ENCODE assay signal across 10 cellular contexts in the genomic region with DNA sequence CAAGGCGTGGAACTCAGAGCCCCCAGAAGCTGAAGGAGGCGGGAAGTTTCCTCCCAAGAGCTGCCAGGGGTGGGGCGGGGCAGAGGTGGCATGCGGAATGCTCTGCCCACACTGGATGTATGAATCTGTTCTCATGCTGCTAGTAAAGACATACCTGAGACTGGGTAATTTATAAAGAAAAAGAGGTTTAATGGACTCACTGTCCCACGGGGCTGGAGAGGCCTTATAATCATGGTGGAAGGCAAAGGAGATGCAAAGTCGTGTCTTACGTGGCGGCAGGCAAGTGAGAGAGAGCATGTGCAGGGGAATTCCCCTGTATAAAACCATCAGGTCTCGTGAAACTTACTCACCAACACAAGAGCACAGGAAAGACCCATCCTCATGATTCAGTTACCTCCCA.
DNase-seq lines count a peak whose midpoint lies in the region; ATAC-seq lines count a peak whose summit lies in the region.
"Had no signal": no experiment of that assay in that cellular context is flagged by ENCODE, and none has a peak within 500 bp of the region (broad histone marks: within the 10 kb centered on the region; RNA-seq: fewer than 3 reads in every experiment).

No MANE protein-coding gene starts in this region.

- ATAC-seq in memory B cell (ENCODE audit: low read depth) = peak; percentile 82
- ATAC-seq in stimulated activated memory B cell treated with anti-CD40 and anti-IgM and Interleukin-4, amounts not matched to agents 10 μg/mL and 1 μg/mL and 100 μg/mL, for 72 hours = peak; percentile 35
- ATAC-seq: upper lobe of right lung had no signal

- peak; percentile 18 for DNase-seq in activated T-cell treated with anti-CD3 and anti-CD28 coated beads for 48 hours (ENCODE audit: low read depth)
- no peak for DNase-seq in activated T-cell treated with anti-CD3 and anti-CD28 coated beads for 4 hours
- DNase-seq in activated CD4-positive, alpha-beta T cell treated with anti-CD3 and anti-CD28 coated beads, Interleukin-2, amount 50 U/mL, for 48 hours = peak; percentile 15 to 47
- DNase-seq in memory B cell (ENCODE audit: low spot score in 2 of 2) = no peak
- DNase-seq in NCI-H526 treated with DMSO at 0.1 percent for 48 hours (lab: John Stamatoyannopoulos, UW) = no peak
- no peak for DNase-seq in effector CD4-positive, alpha-beta T cell
- DNase-seq in germinal center (ENCODE audit: low spot score) = no peak
- DNase-seq: dermis blood vessel endothelial cell, upper lobe of right lung had no signal

- H3K27ac Mint-ChIP-seq in memory B cell = peak overlapping the region; percentile 45
- peak overlapping the region; percentile 1 for H3K27ac Mint-ChIP-seq in stimulated activated memory B cell treated with anti-CD40 and anti-IgM and Interleukin-4, amounts not matched to agents 10 μg/mL and 1 μg/mL and 100 μg/mL, for 72 hours

- H3K9me3 Mint-ChIP-seq in memory B cell = peaks cover 2% of the 10 kb centered on the region
- peaks cover 3% of the 10 kb centered on the region for H3K9me3 Mint-ChIP-seq in stimulated activated memory B cell treated with anti-CD40 and anti-IgM and Interleukin-4, amounts not matched to agents 10 μg/mL and 1 μg/mL and 100 μg/mL, for 72 hours

- peaks cover 2% of the 10 kb centered on the region for H3K36me3 Mint-ChIP-seq in memory B cell
- no peaks in the 10 kb centered on the region for H3K36me3 Mint-ChIP-seq in stimulated activated memory B cell treated with anti-CD40 and anti-IgM and Interleukin-4, amounts not matched to agents 10 μg/mL and 1 μg/mL and 100 μg/mL, for 72 hours

- H3K27me3 Mint-ChIP-seq in memory B cell = peaks cover 12% of the 10 kb centered on the region
- H3K27me3 Mint-ChIP-seq in stimulated activated memory B cell treated with anti-CD40 and anti-IgM and Interleukin-4, amounts not matched to agents 10 μg/mL and 1 μg/mL and 100 μg/mL, for 72 hours = peaks cover 14% of the 10 kb centered on the region

- H3K4me3 Mint-ChIP-seq in memory B cell = no peak overlapping the region
- no peak overlapping the region for H3K4me3 Mint-ChIP-seq in stimulated activated memory B cell treated with anti-CD40 and anti-IgM and Interleukin-4, amounts not matched to agents 10 μg/mL and 1 μg/mL and 100 μg/mL, for 72 hours

- H3K4me1 Mint-ChIP-seq in memory B cell = peaks cover 9% of the 10 kb centered on the region
- peaks cover 33% of the 10 kb centered on the region for H3K4me1 Mint-ChIP-seq in stimulated activated memory B cell treated with anti-CD40 and anti-IgM and Interleukin-4, amounts not matched to agents 10 μg/mL and 1 μg/mL and 100 μg/mL, for 72 hours

Comparison
In these comparisons a context has a peak if more than half of its experiments do, and no peak if none do; other contexts are left out.
1. DNase-seq: peak in activated T-cell treated with anti-CD3 and anti-CD28 coated beads for 48 hours (single experiment) and activated CD4-positive, alpha-beta T cell treated with anti-CD3 and anti-CD28 coated beads, Interleukin-2, amount 50 U/mL, for 48 hours (2 of 2); none in activated T-cell treated with anti-CD3 and anti-CD28 coated beads for 4 hours (single experiment), memory B cell (0 of 2), NCI-H526 treated with DMSO at 0.1 percent for 48 hours (single experiment), effector CD4-positive, alpha-beta T cell (single experiment) and germinal center (single experiment).